32 cellular contexts compared by ENCODE assay signal in genomic region chr7:6179620-6180343, GRCh38.
A peak's percentile ranks its signal among the peaks of the same experiment; 100 is the strongest.
DNase-seq lines count a peak whose midpoint lies in the region; ATAC-seq and TF ChIP-seq lines count a peak whose summit lies in the region.
"Had no signal": no experiment of that assay in that cellular context is flagged by ENCODE, and none has a peak within 500 bp of the region (broad histone marks: within the 10 kb centered on the region; RNA-seq: fewer than 3 reads in every experiment).

No MANE protein-coding gene starts in this region.

- no peaks in the 10 kb centered on the region for H3K23me2 ChIP-seq in H9 (ENCODE audit: insufficient read length, low read depth, low read length, poor library complexity, severe bottlenecking)

- POLR2A ChIA-PET in activated CD4-positive, alpha-beta memory T cell treated with anti-CD3 and anti-CD28 coated beads for 36 hours (lab: Charles Lee), result no interaction called here

- no peak for TF ChIP-seq CTCF in H9 (conservative IDR thresholded peaks at IDR 0.05)

- H2BK15ac ChIP-seq in H9 (ENCODE audit: low read depth, low read length) (no peak overlapping the region), neuronal stem cell (ENCODE audit: low read length) (no peak overlapping the region)

- H3K4me3 ChIP-seq in BLaER1 (no peak overlapping the region), neuronal stem cell (ENCODE audit: low read length in 2 of 2) (peak overlapping the region in 1 of 2 donors; percentile 52)
- H3K4me3 ChIP-seq: A549, breast epithelium, heart right ventricle, neural progenitor cell, PC-9, vagina had no signal

- H3K18ac ChIP-seq in H9 (ENCODE audit: insufficient read length, low read depth, low read length) (peak overlapping the region; percentile 11), neuronal stem cell (ENCODE audit: low read length) (peak overlapping the region; percentile 40)

- no peak overlapping the region for H3K4me3 Mint-ChIP-seq in H9
- H3K4me3 Mint-ChIP-seq in central memory CD8-positive, alpha-beta T cell, result no peak overlapping the region
- no peak overlapping the region for H3K4me3 Mint-ChIP-seq in activated CD4-positive, alpha-beta memory T cell treated with anti-CD3 and anti-CD28 coated beads for 36 hours
- H3K4me3 Mint-ChIP-seq: activated naive CD4-positive, alpha-beta T cell treated with anti-CD3 and anti-CD28 coated beads for 36 hours; activated T-cell treated with anti-CD3 and anti-CD28 coated beads, Interleukin-2, amount 50 U/mL, for 72 hours; neural progenitor cell; stimulated activated naive B cell treated with anti-CD40 and anti-IgM and Interleukin-4, amounts not matched to agents 10 μg/mL and 1 μg/mL and 100 μg/mL, for 72 hours had no signal

- 0 out of 4 replicates have a peak, but pooled peaks cover 0 to 3% of the 10 kb centered on the region in 2 experiments for H3K4me1 Mint-ChIP-seq in H9
- H3K4me1 Mint-ChIP-seq in central memory CD8-positive, alpha-beta T cell, result no peaks in the 10 kb centered on the region
- no peaks in the 10 kb centered on the region for H3K4me1 Mint-ChIP-seq in activated CD4-positive, alpha-beta memory T cell treated with anti-CD3 and anti-CD28 coated beads for 36 hours (ENCODE audit: low read depth)
- H3K4me1 Mint-ChIP-seq: stimulated activated naive B cell treated with anti-CD40 and anti-IgM and Interleukin-4, amounts not matched to agents 10 μg/mL and 1 μg/mL and 100 μg/mL, for 72 hours had no signal

- WGBS in H9 (ENCODE audit: extremely low coverage, insufficient read length, low lambda C conversion rate), result 100% methylated on average over 1 of the region's 3 CpGs
- 100% methylated on average over 1 of the region's 3 CpGs; no CpG with 5 or more reads in 1 of the 2 donors for WGBS in neuronal stem cell (ENCODE audit: extremely low coverage in 2 of 2, insufficient read length in 2 of 2, insufficient replicate concordance in 1 of 2), 2 donors

- no peak overlapping the region for H3K27ac ChIP-seq in BLaER1
- H3K27ac ChIP-seq in H9 (ENCODE audit: insufficient read length, low read depth, low read length), result no peak overlapping the region
- H3K27ac ChIP-seq in neuronal stem cell (replicated peaks; ENCODE audit: low read length), result no peak overlapping the region
- H3K27ac ChIP-seq: A549, breast epithelium, neural progenitor cell, PC-9, vagina, VCaP had no signal

- H2BK12ac ChIP-seq in H9 (ENCODE audit: insufficient read length, low read depth, low read length), result no peak overlapping the region
- H2BK12ac ChIP-seq in neuronal stem cell (ENCODE audit: low read length), result no peak overlapping the region

- H2AFZ ChIP-seq in H9 (ENCODE audit: low read length) (no peak overlapping the region), neuronal stem cell (ENCODE audit: low read length) (no peak overlapping the region)
- H2AFZ ChIP-seq: neural progenitor cell, PC-9 had no signal

- H4K5ac ChIP-seq in H9 (ENCODE audit: insufficient read length, low read depth, low read length), result no peak overlapping the region

- ATAC-seq in central memory CD8-positive, alpha-beta T cell (replicated peaks; ENCODE audit: extremely low read depth, poor library complexity, severe bottlenecking), result no peak
- no peak for ATAC-seq in HG02870 (IDR thresholded peaks at IDR 0.05; ENCODE audit: unreplicated experiment)
- ATAC-seq: activated T-cell treated with anti-CD3 and anti-CD28 coated beads, Interleukin-2, amount 50 U/mL, for 72 hours; HCT116; stimulated activated naive B cell treated with anti-CD40 and anti-IgM and Interleukin-4, amounts not matched to agents 10 μg/mL and 1 μg/mL and 100 μg/mL, for 72 hours had no signal

- H3K4me1 ChIP-seq in BLaER1 (peaks cover 68% of the 10 kb centered on the region), H9 (ENCODE audit: insufficient read depth, low read length) (no peaks in the 10 kb centered on the region), neuronal stem cell (ENCODE audit: control insufficient read depth in 2 of 2, insufficient read depth in 1 of 2, low read depth in 1 of 2, low read length in 2 of 2) (peaks cover 0 to 2% of the 10 kb centered on the region in 2 donors)
- H3K4me1 ChIP-seq: breast epithelium, neural progenitor cell had no signal

- H3K27me3 ChIP-seq in BLaER1, result no peaks in the 10 kb centered on the region
- no peaks in the 10 kb centered on the region for H3K27me3 ChIP-seq in H9 (ENCODE audit: insufficient read depth, low read length)
- no peaks in the 10 kb centered on the region for H3K27me3 ChIP-seq in neuronal stem cell (ENCODE audit: control insufficient read depth in 3 of 3, insufficient read depth in 3 of 3, low read depth in 1 of 3, low read length in 3 of 3)
- H3K27me3 ChIP-seq: breast epithelium, heart right ventricle, neural progenitor cell, vagina had no signal

- peaks cover 37% of the 10 kb centered on the region for H3K36me3 ChIP-seq in BLaER1
- peaks cover 0 to 14% of the 10 kb centered on the region in 2 donors for H3K36me3 ChIP-seq in neuronal stem cell (replicated peaks in 1 of 2; ENCODE audit: control insufficient read depth in 2 of 2, insufficient read depth in 2 of 2, low read length in 2 of 2)
- H3K36me3 ChIP-seq: breast epithelium, neural progenitor cell had no signal

- CTCF ChIA-PET in activated CD4-positive, alpha-beta memory T cell treated with anti-CD3 and anti-CD28 coated beads for 36 hours (lab: Charles Lee), result no interaction called here

- H3K4me2 ChIP-seq in BLaER1 (0 out of 2 replicates have a peak overlapping the region, but pooled peaks have one; percentile 71), H9 (ENCODE audit: insufficient read depth, insufficient read length, low read length) (no peak overlapping the region), neuronal stem cell (ENCODE audit: insufficient read depth, low read length, poor library complexity, severe bottlenecking) (no peak overlapping the region)
- H3K4me2 ChIP-seq: A549, neural progenitor cell, PC-9 had no signal

- H4K91ac ChIP-seq in H9 (ENCODE audit: insufficient read length, low read depth, low read length) (peak overlapping the region; percentile 18), neuronal stem cell (ENCODE audit: low read depth, low read length, poor library complexity) (no peak overlapping the region)

- no peak overlapping the region for H3K4ac ChIP-seq in H9 (ENCODE audit: low read depth, low read length)
- H3K4ac ChIP-seq in neuronal stem cell (ENCODE audit: low read length), result no peak overlapping the region

- peak overlapping the region in 2 of 3 experiments; percentile 25 to 62; a peak in 4 of 7 replicates for H3K27ac Mint-ChIP-seq in H9
- H3K27ac Mint-ChIP-seq in central memory CD8-positive, alpha-beta T cell (ENCODE audit: low read depth), result peak overlapping the region; percentile 25
- no peak overlapping the region for H3K27ac Mint-ChIP-seq in activated CD4-positive, alpha-beta memory T cell treated with anti-CD3 and anti-CD28 coated beads for 36 hours
- H3K27ac Mint-ChIP-seq: activated naive CD4-positive, alpha-beta T cell treated with anti-CD3 and anti-CD28 coated beads for 36 hours; activated T-cell treated with anti-CD3 and anti-CD28 coated beads, Interleukin-2, amount 50 U/mL, for 72 hours; neural progenitor cell; stimulated activated naive B cell treated with anti-CD40 and anti-IgM and Interleukin-4, amounts not matched to agents 10 μg/mL and 1 μg/mL and 100 μg/mL, for 72 hours had no signal

- intact Hi-C loops in activated CD4-positive, alpha-beta memory T cell treated with anti-CD3 and anti-CD28 coated beads for 36 hours (cut with micrococcal nuclease), result no loop called here

- H2AK5ac ChIP-seq in H9 (ENCODE audit: insufficient read length, low read length), result no peak overlapping the region
- no peak overlapping the region for H2AK5ac ChIP-seq in neuronal stem cell (ENCODE audit: low read depth, low read length)

- no peak overlapping the region for H3K23ac ChIP-seq in H9 (ENCODE audit: insufficient read length, low read depth, low read length)
- H3K23ac ChIP-seq in neuronal stem cell (ENCODE audit: low read depth, low read length, poor library complexity), result no peak overlapping the region

- no peaks in the 10 kb centered on the region for H3K9me3 Mint-ChIP-seq in H9
- no peaks in the 10 kb centered on the region for H3K9me3 Mint-ChIP-seq in central memory CD8-positive, alpha-beta T cell
- H3K9me3 Mint-ChIP-seq in activated CD4-positive, alpha-beta memory T cell treated with anti-CD3 and anti-CD28 coated beads for 36 hours, result no peaks in the 10 kb centered on the region
- H3K9me3 Mint-ChIP-seq: activated naive CD4-positive, alpha-beta T cell treated with anti-CD3 and anti-CD28 coated beads for 36 hours; activated T-cell treated with anti-CD3 and anti-CD28 coated beads, Interleukin-2, amount 50 U/mL, for 72 hours; neural progenitor cell; stimulated activated naive B cell treated with anti-CD40 and anti-IgM and Interleukin-4, amounts not matched to agents 10 μg/mL and 1 μg/mL and 100 μg/mL, for 72 hours had no signal

- H4K20me1 ChIP-seq in BLaER1, result no peaks in the 10 kb centered on the region
- no peaks in the 10 kb centered on the region for H4K20me1 ChIP-seq in H9 (ENCODE audit: control insufficient read depth, insufficient read depth, insufficient read length)

- no peak overlapping the region for H2BK20ac ChIP-seq in H9 (ENCODE audit: low read depth, low read length, poor library complexity, severe bottlenecking)

- no peak overlapping the region for H3K9ac ChIP-seq in BLaER1
- no peak overlapping the region for H3K9ac ChIP-seq in H9 (ENCODE audit: extremely low read depth, insufficient read length, low read length)
- H3K9ac ChIP-seq in neuronal stem cell (ENCODE audit: low read depth, low read length, poor library complexity), result peak overlapping the region; percentile 67
- H3K9ac ChIP-seq: neural progenitor cell had no signal

- no peak for DNase-seq in H9
- no peak for DNase-seq in central memory CD8-positive, alpha-beta T cell (ENCODE audit: low spot score in 2 of 2)
- no peak for DNase-seq in neuronal stem cell (ENCODE audit: low spot score)
- no peak for DNase-seq in activated CD4-positive, alpha-beta memory T cell treated with anti-CD3 and anti-CD28 coated beads for 36 hours
- no peak for DNase-seq in HUDEP-2 (lab: John Stamatoyannopoulos, UW; ENCODE audit: unreplicated experiment in 76 of 76)
- no peak for DNase-seq in cerebellar cortex (ENCODE audit: low spot score)
- DNase-seq: activated CD4-positive, alpha-beta T cell treated with anti-CD3 and anti-CD28 coated beads for 48 hours; activated naive CD4-positive, alpha-beta T cell treated with anti-CD3 and anti-CD28 coated beads for 36 hours; activated T-cell treated with anti-CD3 and anti-CD28 coated beads, Interleukin-2, amount 50 U/mL, for 72 hours; amniotic stem cell; cortex of kidney; foreskin fibroblast; GDM1; heart right ventricle; mammary epithelial cell; NCI-H1694; NCI-H2171; NCI-H524; NK-92 treated with Interleukin-12 subunit alpha and Interleukin-12 subunit beta, amount 100 ng/mL, for 24 hours; PC-9; SHP77; stimulated activated CD4-positive, alpha-beta T cell treated with anti-CD3 and anti-CD28 coated beads, Interleukin-4, amount 100 ng/mL, for 24 hours; stimulated activated naive B cell treated with anti-CD40 and anti-IgM and Interleukin-4, amounts not matched to agents 10 μg/mL and 1 μg/mL and 100 μg/mL, for 72 hours had no signal

- H3K79me1 ChIP-seq in H9 (ENCODE audit: insufficient read depth, low read depth, low read length, poor library complexity, severe bottlenecking) (no peaks in the 10 kb centered on the region), neuronal stem cell (ENCODE audit: low read depth, low read length) (no peaks in the 10 kb centered on the region)

- no peaks in the 10 kb centered on the region for H3K27me3 Mint-ChIP-seq in H9 (ENCODE audit: low read depth)
- H3K27me3 Mint-ChIP-seq in central memory CD8-positive, alpha-beta T cell, result no peaks in the 10 kb centered on the region
- no peaks in the 10 kb centered on the region for H3K27me3 Mint-ChIP-seq in activated CD4-positive, alpha-beta memory T cell treated with anti-CD3 and anti-CD28 coated beads for 36 hours
- H3K27me3 Mint-ChIP-seq: stimulated activated naive B cell treated with anti-CD40 and anti-IgM and Interleukin-4, amounts not matched to agents 10 μg/mL and 1 μg/mL and 100 μg/mL, for 72 hours had no signal

- H2BK5ac ChIP-seq in H9 (ENCODE audit: insufficient read length, low read length) (peak overlapping the region; percentile 61), neuronal stem cell (ENCODE audit: low read length) (no peak overlapping the region)

- no peak overlapping the region for H2BK120ac ChIP-seq in H9 (ENCODE audit: low read depth, low read length, poor library complexity, severe bottlenecking)
- no peak overlapping the region for H2BK120ac ChIP-seq in neuronal stem cell (ENCODE audit: low read depth, low read length)

- H3T11ph ChIP-seq in H9 (ENCODE audit: low read length), result no peak overlapping the region

- H3K36me3 Mint-ChIP-seq in H9 (ENCODE audit: insufficient read depth in 1 of 3, low read depth in 3 of 3), result peaks cover 0 to 9% (median 3%) of the 10 kb centered on the region in 3 experiments; a peak in 4 of 7 replicates
- H3K36me3 Mint-ChIP-seq in central memory CD8-positive, alpha-beta T cell (ENCODE audit: insufficient read depth), result peaks cover 7% of the 10 kb centered on the region
- no peaks in the 10 kb centered on the region for H3K36me3 Mint-ChIP-seq in activated CD4-positive, alpha-beta memory T cell treated with anti-CD3 and anti-CD28 coated beads for 36 hours

- no peaks in the 10 kb centered on the region for H3K79me2 ChIP-seq in H9 (ENCODE audit: insufficient read depth, low read length)

- no peak overlapping the region; the same call in 1 of the 2 replicates for H3K14ac ChIP-seq in H9 (ENCODE audit: insufficient read depth, low read length)
- no peak overlapping the region for H3K14ac ChIP-seq in neuronal stem cell (ENCODE audit: low read length)

- H4K8ac ChIP-seq in H9 (replicated peaks; ENCODE audit: insufficient read length, low read depth, low read length) (no peak overlapping the region), neuronal stem cell (ENCODE audit: low read depth, low read length) (no peak overlapping the region)

- H3K9me3 ChIP-seq in BLaER1, result no peaks in the 10 kb centered on the region
- no peaks in the 10 kb centered on the region for H3K9me3 ChIP-seq in H9 (ENCODE audit: control insufficient read depth, low read depth, low read length)
- no peaks in the 10 kb centered on the region for H3K9me3 ChIP-seq in neuronal stem cell (replicated peaks in 1 of 2; ENCODE audit: control insufficient read depth in 2 of 2, insufficient read depth in 1 of 2, low read depth in 1 of 2, low read length in 2 of 2)
- H3K9me3 ChIP-seq: A549, breast epithelium, heart right ventricle, thoracic aorta, vagina had no signal

- no peak overlapping the region for H3K56ac ChIP-seq in H9 (ENCODE audit: insufficient read length, low read depth, low read length)
